ENCODE assay signal across 19 cellular contexts in the genomic region with DNA sequence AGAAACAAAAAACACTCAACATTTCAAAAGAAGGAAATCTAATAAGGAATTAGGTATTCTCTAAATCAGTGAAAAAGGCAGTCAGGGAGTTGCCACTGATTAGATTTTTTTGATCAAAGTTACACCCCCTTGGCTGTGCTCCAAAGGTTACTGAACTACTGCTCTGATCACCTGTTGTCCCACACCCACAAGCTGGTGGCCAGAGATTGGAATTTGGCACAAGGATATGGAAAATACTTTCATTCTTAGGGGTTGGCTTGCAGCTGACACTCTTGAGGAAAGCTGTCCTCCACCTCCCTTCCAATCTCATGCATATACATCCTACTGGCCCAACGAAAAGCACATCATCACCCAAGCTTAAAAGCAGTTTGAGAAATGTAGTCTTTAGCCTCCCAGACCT.
DNase-seq lines count a peak whose midpoint lies in the region; ATAC-seq and TF ChIP-seq lines count a peak whose summit lies in the region.
"Had no signal": no experiment of that assay in that cellular context is flagged by ENCODE, and none has a peak within 500 bp of the region (broad histone marks: within the 10 kb centered on the region; RNA-seq: fewer than 3 reads in every experiment).

No MANE protein-coding gene starts in this region.

- H3K36me3 ChIP-seq in body of pancreas (replicated peaks in 1 of 2; ENCODE audit: insufficient read depth in 1 of 2, low read depth in 2 of 2) (no peaks in the 10 kb centered on the region), upper lobe of right lung (no peaks in the 10 kb centered on the region)
- H3K36me3 ChIP-seq: MG63 had no signal

- no peaks in the 10 kb centered on the region for H3K9me3 Mint-ChIP-seq in activated CD4-positive, alpha-beta memory T cell treated with anti-CD3 and anti-CD28 coated beads for 36 hours
- H3K9me3 Mint-ChIP-seq: H9 had no signal

- CTCF ChIA-PET in activated CD4-positive, alpha-beta memory T cell treated with anti-CD3 and anti-CD28 coated beads for 36 hours (lab: Charles Lee), result no interaction called here

- 25 to 44% methylated on average over 1 of the region's 1 CpG for WGBS in body of pancreas, 2 donors

- peak; percentile 16 for DNase-seq in DMS 273 treated with DMSO at 0.1 percent for 48 hours (lab: John Stamatoyannopoulos, UW)
- DNase-seq in body of pancreas, result peak; percentile 25 to 63 (median 48)
- peak; percentile 13 for DNase-seq in renal cortical epithelial cell (ENCODE audit: low read depth)
- no peak for DNase-seq in activated CD4-positive, alpha-beta memory T cell treated with anti-CD3 and anti-CD28 coated beads for 36 hours
- DNase-seq in upper lobe of right lung, result no peak
- no peak for DNase-seq in NCI-H2029 treated with DMSO at 0.1 percent for 48 hours (lab: John Stamatoyannopoulos, UW)
- no peak for DNase-seq in NCI-H1417 treated with DMSO at 0.1 percent for 48 hours (lab: John Stamatoyannopoulos, UW)
- DNase-seq: H9; KBM-7; NCI-H1092; NCI-H1694; NCI-H2107; NCI-H2227 treated with DMSO at 0.1 percent for 48 hours; NCI-H524; NK-92 treated with Interleukin-12 subunit alpha and Interleukin-12 subunit beta, amount 100 ng/mL, for 24 hours; OCI-M1 had no signal

- H3K36me3 Mint-ChIP-seq in activated CD4-positive, alpha-beta memory T cell treated with anti-CD3 and anti-CD28 coated beads for 36 hours, result no peaks in the 10 kb centered on the region
- H3K36me3 Mint-ChIP-seq: CD14-positive monocyte had no signal

- H3K4me3 ChIP-seq in body of pancreas (no peak overlapping the region), upper lobe of right lung (no peak overlapping the region)
- H3K4me3 ChIP-seq: MG63 had no signal

- H3K4me3 Mint-ChIP-seq in activated CD4-positive, alpha-beta memory T cell treated with anti-CD3 and anti-CD28 coated beads for 36 hours, result no peak overlapping the region
- H3K4me3 Mint-ChIP-seq: CD14-positive monocyte, H9 had no signal

- TF ChIP-seq POLR2A in body of pancreas (IDR thresholded peaks at IDR 0.05), result no peak

- TF ChIP-seq CTCF in body of pancreas (IDR thresholded peaks at IDR 0.05), result no peak
- no peak for TF ChIP-seq CTCF in upper lobe of right lung (IDR thresholded peaks at IDR 0.05)

- no peak overlapping the region for H3K27ac ChIP-seq in body of pancreas
- H3K27ac ChIP-seq in upper lobe of right lung, result no peak overlapping the region

- POLR2A ChIA-PET in activated CD4-positive, alpha-beta memory T cell treated with anti-CD3 and anti-CD28 coated beads for 36 hours (lab: Charles Lee), result no interaction called here

- H3K27me3 ChIP-seq in body of pancreas (no peaks in the 10 kb centered on the region), upper lobe of right lung (no peaks in the 10 kb centered on the region)
- H3K27me3 ChIP-seq: MG63 had no signal

- ATAC-seq in body of pancreas (no peak), upper lobe of right lung (no peak)

- peaks cover 3% of the 10 kb centered on the region for H3K27me3 Mint-ChIP-seq in activated CD4-positive, alpha-beta memory T cell treated with anti-CD3 and anti-CD28 coated beads for 36 hours

- H3K4me1 ChIP-seq in body of pancreas, result peaks cover 12% of the 10 kb centered on the region
- H3K4me1 ChIP-seq in upper lobe of right lung, result no peaks in the 10 kb centered on the region

- TF ChIP-seq EP300 in Ishikawa (IDR thresholded peaks at IDR 0.05; ENCODE audit: borderline replicate concordance), result no peak

- TF ChIP-seq RAD21 in Ishikawa (IDR thresholded peaks at IDR 0.05; ENCODE audit: low read depth), result no peak

- no peak overlapping the region for H3K27ac Mint-ChIP-seq in activated CD4-positive, alpha-beta memory T cell treated with anti-CD3 and anti-CD28 coated beads for 36 hours
- H3K27ac Mint-ChIP-seq: CD14-positive monocyte had no signal

- H3K9me3 ChIP-seq in body of pancreas, result no peaks in the 10 kb centered on the region
- no peaks in the 10 kb centered on the region for H3K9me3 ChIP-seq in upper lobe of right lung
- H3K9me3 ChIP-seq: MG63 had no signal

- intact Hi-C loops in body of pancreas (cut with DNase I), result no loop called here
- intact Hi-C loops in activated CD4-positive, alpha-beta memory T cell treated with anti-CD3 and anti-CD28 coated beads for 36 hours (cut with micrococcal nuclease), result no loop called here
- intact Hi-C loops in upper lobe of right lung (cut with DNase I), result no loop called here

- H3K4me1 Mint-ChIP-seq in activated CD4-positive, alpha-beta memory T cell treated with anti-CD3 and anti-CD28 coated beads for 36 hours (ENCODE audit: low read depth), result no peaks in the 10 kb centered on the region
- H3K4me1 Mint-ChIP-seq: CD14-positive monocyte had no signal

TF ChIP-seq in Ishikawa, 13 proteins besides CTCF, POLR2A, EP300 and RAD21:
- TF ChIP-seq TCF12 (IDR thresholded peaks at IDR 0.05; ENCODE audit: low read depth) (peak; percentile 39; the same call in 1 of the 2 replicates), TEAD4 (IDR thresholded peaks at IDR 0.05) (0 out of 2 replicates have a peak, but pooled peaks have one; percentile 17), CEBPB (IDR thresholded peaks at IDR 0.05) (no peak), NFIC (IDR thresholded peaks at IDR 0.05) (peak; percentile 63)

Comparison
In these comparisons a context has a peak if more than half of its experiments do, and no peak if none do; other contexts are left out.
1. DNase-seq: peak in DMS 273 treated with DMSO at 0.1 percent for 48 hours (single experiment), body of pancreas (4 of 4) and renal cortical epithelial cell (single experiment); none in activated CD4-positive, alpha-beta memory T cell treated with anti-CD3 and anti-CD28 coated beads for 36 hours (single experiment), upper lobe of right lung (single experiment), NCI-H2029 treated with DMSO at 0.1 percent for 48 hours (single experiment) and NCI-H1417 treated with DMSO at 0.1 percent for 48 hours (single experiment).